Comparison of ENCODE assay signal across 16 cellular contexts in genomic region chr12:93215290-93215678, GRCh38.
DNase-seq lines count a peak whose midpoint lies in the region; ATAC-seq and TF ChIP-seq lines count a peak whose summit lies in the region.
"Had no signal": no experiment of that assay in that cellular context is flagged by ENCODE, and none has a peak within 500 bp of the region (broad histone marks: within the 10 kb centered on the region; RNA-seq: fewer than 3 reads in every experiment).

No MANE protein-coding gene starts in this region.

- 83 to 100% methylated on average over 1 of the region's 1 CpG for WGBS in endodermal cell (ENCODE audit: insufficient coverage in 1 of 2, insufficient read length in 1 of 2), 2 experiments
- WGBS in right cardiac atrium = 93% methylated on average over 1 of the region's 1 CpG

- CTCF ChIA-PET in PC-9 (lab: Charles Lee) = no interaction called here

- H3K4me1 ChIP-seq in GM23338 (ENCODE audit: insufficient read depth) = peaks cover 2% of the 10 kb centered on the region; the same call in 1 of the 2 replicates
- peaks cover 19% of the 10 kb centered on the region for H3K4me1 ChIP-seq in PC-9 (replicated peaks; ENCODE audit: insufficient read depth)
- H3K4me1 ChIP-seq in endodermal cell (ENCODE audit: control insufficient read depth, insufficient read depth, low read length) = peaks cover 6% of the 10 kb centered on the region
- H3K4me1 ChIP-seq in right cardiac atrium (ENCODE audit: control insufficient read depth, insufficient read depth, low read length) = no peaks in the 10 kb centered on the region

- H3K9me2 ChIP-seq in GM23338 (ENCODE audit: insufficient read depth) = no peaks in the 10 kb centered on the region; the same call in 1 of the 2 replicates
- no peaks in the 10 kb centered on the region for H3K9me2 ChIP-seq in PC-9 (ENCODE audit: insufficient read depth)
- H3K9me2 ChIP-seq in neural cell (ENCODE audit: insufficient read depth, low read length) = no peaks in the 10 kb centered on the region

- H3K36me3 ChIP-seq in GM23338 (ENCODE audit: insufficient read depth) (no peaks in the 10 kb centered on the region), PC-9 (ENCODE audit: low read depth) (no peaks in the 10 kb centered on the region), endodermal cell (ENCODE audit: control insufficient read depth, insufficient read depth, low read length) (peaks cover 6% of the 10 kb centered on the region), neural cell (ENCODE audit: insufficient read depth, low read length) (no peaks in the 10 kb centered on the region)

- BruUV-seq in PC-9 (replicated peaks; lab: Mats Ljungman, UMichigan) = no TSS peak

- no peaks in the 10 kb centered on the region for H3K27me3 Mint-ChIP-seq in GM23338 (ENCODE audit: insufficient read depth, low read depth, poor library complexity)
- peaks cover 1% of the 10 kb centered on the region for H3K27me3 Mint-ChIP-seq in endodermal cell (ENCODE audit: insufficient read depth)
- no peaks in the 10 kb centered on the region for H3K27me3 Mint-ChIP-seq in nephron progenitor cell (ENCODE audit: low read depth, poor library complexity)

- H4K20me1 ChIP-seq in GM23338 (replicated peaks; ENCODE audit: insufficient read depth) = no peaks in the 10 kb centered on the region
- H4K20me1 ChIP-seq in PC-9 (ENCODE audit: insufficient read depth) = no peaks in the 10 kb centered on the region
- no peaks in the 10 kb centered on the region for H4K20me1 ChIP-seq in neural cell (ENCODE audit: insufficient read depth)

- H3K27ac Mint-ChIP-seq in GM23338 (0 out of 2 replicates have a peak overlapping the region, but pooled peaks have one; percentile 62), endodermal cell (no peak overlapping the region), nephron progenitor cell (no peak overlapping the region)
- H3K27ac Mint-ChIP-seq: CD4-positive, alpha-beta memory T cell; H9 had no signal

- H3K4me1 Mint-ChIP-seq in GM23338 (peaks cover 13% of the 10 kb centered on the region; the same call in 2 of the 3 replicates), endodermal cell (peaks cover 10% of the 10 kb centered on the region), nephron progenitor cell (peaks cover 6% of the 10 kb centered on the region)
- H3K4me1 Mint-ChIP-seq: CD4-positive, alpha-beta memory T cell had no signal

- H3K79me2 ChIP-seq in GM23338 (replicated peaks; ENCODE audit: insufficient read depth) (no peaks in the 10 kb centered on the region), PC-9 (ENCODE audit: low read depth) (no peaks in the 10 kb centered on the region), neural cell (replicated peaks; ENCODE audit: insufficient read depth, low read length) (no peaks in the 10 kb centered on the region)

- no peak for ATAC-seq in GM23338
- ATAC-seq in right cardiac atrium = no peak
- no peak for ATAC-seq in HG02981 (IDR thresholded peaks at IDR 0.05; ENCODE audit: unreplicated experiment)
- ATAC-seq: HCT116 had no signal

- H3K4me3 Mint-ChIP-seq in GM23338 (no peak overlapping the region), endodermal cell (no peak overlapping the region), nephron progenitor cell (no peak overlapping the region)
- H3K4me3 Mint-ChIP-seq: CD4-positive, alpha-beta memory T cell; H9 had no signal

- POLR2A ChIA-PET in PC-9 (lab: Charles Lee; ENCODE audit: unreplicated experiment) = no interaction called here

- no peak for DNase-seq in GM23338 (ENCODE audit: low spot score)
- no peak for DNase-seq in PC-9
- no peak for DNase-seq in endodermal cell
- DNase-seq in nephron progenitor cell = no peak
- DNase-seq in right cardiac atrium = no peak
- no peak for DNase-seq in HT-29 (ENCODE audit: low spot score)
- DNase-seq: C1 segment of cervical spinal cord; CD4-positive, alpha-beta memory T cell; COR-L47; DMS153; DND-41; GM23248; H9 had no signal

- H3K4me2 ChIP-seq in GM23338 = no peak overlapping the region
- H3K4me2 ChIP-seq in PC-9 = peak overlapping the region; percentile 49
- no peak overlapping the region for H3K4me2 ChIP-seq in neural cell (ENCODE audit: low read length)

- peaks cover 15% of the 10 kb centered on the region; the same call in 2 of the 3 replicates for H3K9me3 Mint-ChIP-seq in GM23338
- H3K9me3 Mint-ChIP-seq in endodermal cell = peaks cover 63% of the 10 kb centered on the region
- H3K9me3 Mint-ChIP-seq in nephron progenitor cell = peaks cover 61% of the 10 kb centered on the region

- intact Hi-C loops in PC-9 (cut with micrococcal nuclease; ENCODE audit: unreplicated experiment) = no loop called here
- intact Hi-C loops in right cardiac atrium (cut with DNase I) = no loop called here

- TF ChIP-seq EP300 in neural cell (conservative IDR thresholded peaks at IDR 0.05; ENCODE audit: poor library complexity, severe bottlenecking) = no peak

- TF ChIP-seq CTCF in GM23338 (conservative IDR thresholded peaks at IDR 0.05; ENCODE audit: low read depth in 2 of 2) (no peak), PC-9 (conservative IDR thresholded peaks at IDR 0.05) (no peak), endodermal cell (conservative IDR thresholded peaks at IDR 0.05) (no peak), neural cell (IDR thresholded peaks at IDR 0.05; ENCODE audit: poor library complexity, severe bottlenecking) (no peak), nephron progenitor cell (IDR thresholded peaks at IDR 0.05) (no peak)

- H2AFZ ChIP-seq in GM23338 = no peak overlapping the region
- H2AFZ ChIP-seq in PC-9 = peak overlapping the region; percentile 33; the same call in 1 of the 2 replicates
- H2AFZ ChIP-seq in neural cell (ENCODE audit: low read depth, low read length) = no peak overlapping the region
- H2AFZ ChIP-seq: GM23248 had no signal

- no peak overlapping the region for H3K4me3 ChIP-seq in GM23338
- H3K4me3 ChIP-seq in PC-9 = no peak overlapping the region
- H3K4me3 ChIP-seq in endodermal cell (ENCODE audit: low read length) = peak overlapping the region; percentile 8
- H3K4me3 ChIP-seq in neural cell (ENCODE audit: low read length) = no peak overlapping the region
- no peak overlapping the region for H3K4me3 ChIP-seq in right cardiac atrium (ENCODE audit: low read length)
- H3K4me3 ChIP-seq: GM23248 had no signal

- no peaks in the 10 kb centered on the region for H3K27me3 ChIP-seq in GM23338 (ENCODE audit: insufficient read depth)
- no peaks in the 10 kb centered on the region for H3K27me3 ChIP-seq in PC-9 (ENCODE audit: insufficient read depth, low read depth)
- no peaks in the 10 kb centered on the region for H3K27me3 ChIP-seq in endodermal cell (ENCODE audit: control insufficient read depth, insufficient read depth, low read length, poor library complexity, severe bottlenecking)
- no peaks in the 10 kb centered on the region for H3K27me3 ChIP-seq in neural cell (ENCODE audit: insufficient read depth, low read depth, low read length)
- H3K27me3 ChIP-seq in right cardiac atrium (ENCODE audit: control insufficient read depth, insufficient read depth) = no peaks in the 10 kb centered on the region

- H3F3A ChIP-seq in GM23338 (replicated peaks; ENCODE audit: low read depth) = no peaks in the 10 kb centered on the region
- H3F3A ChIP-seq in PC-9 (ENCODE audit: insufficient read depth, low read depth) = no peaks in the 10 kb centered on the region
- H3F3A ChIP-seq in neural cell (ENCODE audit: insufficient read depth, low read length, poor library complexity, severe bottlenecking) = no peaks in the 10 kb centered on the region

- H3K36me3 Mint-ChIP-seq in GM23338 (ENCODE audit: low read depth) = 0 out of 3 replicates have a peak, but pooled peaks cover 4% of the 10 kb centered on the region
- peaks cover 18% of the 10 kb centered on the region for H3K36me3 Mint-ChIP-seq in endodermal cell (ENCODE audit: low read depth)
- peaks cover 36% of the 10 kb centered on the region for H3K36me3 Mint-ChIP-seq in nephron progenitor cell (ENCODE audit: low read depth)
- H3K36me3 Mint-ChIP-seq: CD4-positive, alpha-beta memory T cell had no signal

- H3K27ac ChIP-seq in GM23338 (ENCODE audit: low read depth) (no peak overlapping the region), PC-9 (peak overlapping the region; percentile 71), endodermal cell (ENCODE audit: low read depth, low read length) (no peak overlapping the region), neural cell (ENCODE audit: low read length) (peak overlapping the region; percentile 29), right cardiac atrium (ENCODE audit: low read length) (no peak overlapping the region)
- H3K27ac ChIP-seq: GM23248 had no signal

- H3K9ac ChIP-seq in endodermal cell (ENCODE audit: extremely low read depth, low read length, poor library complexity, severe bottlenecking) = no peak overlapping the region
- H3K9ac ChIP-seq in neural cell (ENCODE audit: low read length) = no peak overlapping the region
- H3K9ac ChIP-seq: GM23248 had no signal

- H3K9me3 ChIP-seq in PC-9 (ENCODE audit: insufficient read depth, low read depth) (peaks cover 14% of the 10 kb centered on the region; the same call in 1 of the 2 replicates), endodermal cell (ENCODE audit: control insufficient read depth, low read length) (peaks cover 61% of the 10 kb centered on the region), neural cell (ENCODE audit: low read length) (no peaks in the 10 kb centered on the region), right cardiac atrium (ENCODE audit: control insufficient read depth, low read length) (no peaks in the 10 kb centered on the region)

- no peak for TF ChIP-seq RAD21 in neural cell (conservative IDR thresholded peaks at IDR 0.05)

TF ChIP-seq in neural cell, 6 proteins besides CTCF, POLR2A, EP300 and RAD21 (continues in another document):
- TF ChIP-seq EZH2 (IDR thresholded peaks at IDR 0.05; ENCODE audit: borderline replicate concordance, insufficient read depth, low read length, poor library complexity, severe bottlenecking) (no peak), POLR2AphosphoS5 (IDR thresholded peaks at IDR 0.05) (no peak), TAF1 (IDR thresholded peaks at IDR 0.05; ENCODE audit: low read depth) (no peak)

Comparison
In these comparisons a context has a peak if more than half of its experiments do, and no peak if none do; other contexts are left out.
1. H3K27ac ChIP-seq: peak in PC-9 (single experiment) and neural cell (single experiment); none in GM23338 (single experiment), endodermal cell (single experiment) and right cardiac atrium (single experiment).